ENCODE assay signal across 8 cellular contexts in the genomic region with DNA sequence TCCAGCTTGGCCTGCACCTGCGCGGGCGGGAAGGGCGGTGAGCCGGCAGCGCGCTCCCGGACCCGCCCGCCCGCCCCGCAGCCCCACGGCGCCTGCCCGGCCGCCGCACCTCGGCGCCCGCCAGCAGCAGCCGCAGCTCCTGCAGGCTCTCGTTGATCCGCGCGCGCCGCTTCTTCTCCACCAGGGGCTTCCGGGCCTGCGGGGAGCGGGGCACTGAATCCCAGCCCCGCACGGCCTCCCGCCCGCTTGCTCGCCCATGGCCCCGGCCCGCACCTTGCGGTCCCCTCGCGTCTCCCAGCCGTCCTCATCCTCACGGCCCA. TPM values are rescaled to one million over a fixed set of nuclear protein-coding genes. Genes with fewer than 3 reads are reported as not detected.
DNase-seq lines count a peak whose midpoint lies in the region; ATAC-seq and TF ChIP-seq lines count a peak whose summit lies in the region.

No MANE protein-coding gene starts in this region.

- H3K4me2 ChIP-seq in BLaER1 treated with 17β-estradiol and CSF1 and Interleukin-3, amounts not matched to agents 10 nM and 100 nM = peak overlapping the region; percentile 87 to 98 (median 95)

- peak overlapping the region; percentile 71 to 95 (median 82) for H3K9ac ChIP-seq in BLaER1 treated with 17β-estradiol and CSF1 and Interleukin-3, amounts not matched to agents 10 nM and 100 nM

- ATAC-seq in GM21723 (IDR thresholded peaks at IDR 0.05; ENCODE audit: unreplicated experiment) (peak; percentile 7), gastrocnemius medialis (peak in 1 of 2 donors; percentile 3), sciatic nerve (no peak), GM18498 (IDR thresholded peaks at IDR 0.05; ENCODE audit: unreplicated experiment) (no peak)

- peaks cover 0 to 42% (median 6%) of the 10 kb centered on the region in 11 experiments; a peak in 11 of 22 replicates for H3K27me3 ChIP-seq in BLaER1 treated with 17β-estradiol and CSF1 and Interleukin-3, amounts not matched to agents 10 nM and 100 nM
- H3K27me3 ChIP-seq in SJCRH30 (no peaks in the 10 kb centered on the region), gastrocnemius medialis (no peaks in the 10 kb centered on the region)

- H4K20me1 ChIP-seq in BLaER1 treated with 17β-estradiol and CSF1 and Interleukin-3, amounts not matched to agents 10 nM and 100 nM = peaks cover 0 to 31% (median 17%) of the 10 kb centered on the region in 11 experiments; a peak in 15 of 22 replicates

- intact Hi-C loops in gastrocnemius medialis (cut with DNase I; ENCODE audit: low total_unique reads) (no loop called here), sciatic nerve (cut with DNase I) (no loop called here)

- H3K4me1 ChIP-seq in BLaER1 treated with 17β-estradiol and CSF1 and Interleukin-3, amounts not matched to agents 10 nM and 100 nM = peaks cover 55 to 89% (median 83%) of the 10 kb centered on the region in 10 experiments
- H3K4me1 ChIP-seq in SJCRH30 (peaks cover 28% of the 10 kb centered on the region), gastrocnemius medialis (peaks cover 34 to 36% of the 10 kb centered on the region in 2 donors)

- peak overlapping the region; percentile 72 to 87 (median 78) for H3K4me3 ChIP-seq in BLaER1 treated with 17β-estradiol and CSF1 and Interleukin-3, amounts not matched to agents 10 nM and 100 nM
- H3K4me3 ChIP-seq in SJCRH30 (peak overlapping the region; percentile 81), fibroblast of pulmonary artery (replicated peaks; ENCODE audit: low read depth, low read length) (peak overlapping the region; percentile 49), gastrocnemius medialis (peak overlapping the region; percentile 56 to 79 (median 62))

- in situ Hi-C loops in gastrocnemius medialis (cut with MboI; ENCODE audit: low sequenced_read_pairs in 4 of 4) = no loop called here

- no peak for TF ChIP-seq POLR2A in gastrocnemius medialis (IDR thresholded peaks at IDR 0.05)

- peak in 1 of 2 experiments; percentile 50 for DNase-seq in SJCRH30
- DNase-seq in fibroblast of pulmonary artery (ENCODE audit: low read depth) = no peak
- DNase-seq in gastrocnemius medialis = no peak
- no peak for DNase-seq in NCI-H128 (lab: John Stamatoyannopoulos, UW; ENCODE audit: unreplicated experiment)
- DNase-seq in sciatic nerve (ENCODE audit: low spot score) = no peak

- TF ChIP-seq CTCF in fibroblast of pulmonary artery (IDR thresholded peaks at IDR 0.05; ENCODE audit: low read length, missing control alignments) = no peak
- TF ChIP-seq CTCF in gastrocnemius medialis (IDR thresholded peaks at IDR 0.05 in 4 of 5, conservative IDR thresholded peaks at IDR 0.05 in 1 of 5) = no peak

- H3K36me3 ChIP-seq in BLaER1 treated with 17β-estradiol and CSF1 and Interleukin-3, amounts not matched to agents 10 nM and 100 nM = peaks cover 0 to 5% (median 0%) of the 10 kb centered on the region in 11 experiments; a peak in 2 of 22 replicates
- H3K36me3 ChIP-seq in SJCRH30 = no peaks in the 10 kb centered on the region
- H3K36me3 ChIP-seq in gastrocnemius medialis = no peaks in the 10 kb centered on the region

- peak overlapping the region in 10 of 11 experiments; percentile 47 to 90 (median 79); a peak in 19 of 22 replicates for H3K27ac ChIP-seq in BLaER1 treated with 17β-estradiol and CSF1 and Interleukin-3, amounts not matched to agents 10 nM and 100 nM
- H3K27ac ChIP-seq in SJCRH30 (no peak overlapping the region), gastrocnemius medialis (peak overlapping the region; percentile 61 to 70 (median 67))

- H3K9me3 ChIP-seq in BLaER1 treated with 17β-estradiol and CSF1 and Interleukin-3, amounts not matched to agents 10 nM and 100 nM (replicated peaks in 1 of 11) = peaks cover 0 to 3% (median 0%) of the 10 kb centered on the region in 11 experiments; a peak in 2 of 22 replicates
- H3K9me3 ChIP-seq in SJCRH30 (replicated peaks) = no peaks in the 10 kb centered on the region
- no peaks in the 10 kb centered on the region for H3K9me3 ChIP-seq in gastrocnemius medialis

RNA-seq across cellular contexts. Expression of a gene that starts 0.3 kb away (rescaled TPM):
- 44.9 and 46.1 TPM in 2 replicates for total RNA-seq in SJCRH30 (2014; rRNA removed; shearing (Covaris generic))
- 10 to 100 TPM; 10.9 to 49.1 (median 27.2) TPM for total RNA-seq in gastrocnemius medialis
- 6.1 TPM for total RNA-seq in sciatic nerve

RNA-seq across cellular contexts. Expression of a gene that starts 36.0 kb away (rescaled TPM):
- 59.8 and 71.1 TPM in 2 replicates for total RNA-seq in SJCRH30 (2014; rRNA removed; shearing (Covaris generic))
- 10 to 100 TPM; 16.6 to 30.1 (median 23.3) TPM for total RNA-seq in gastrocnemius medialis
- total RNA-seq in sciatic nerve = 61.7 TPM

RNA-seq across cellular contexts. Expression of a gene that starts 48.9 kb away (rescaled TPM):
- total RNA-seq in SJCRH30 (2014; rRNA removed; shearing (Covaris generic)) = 5.3 and 5.9 TPM in 2 replicates
- total RNA-seq in gastrocnemius medialis (1 to 10 TPM; 4.1 to 7.5 (median 6.7) TPM), sciatic nerve (24.7 TPM)
